In the genomic region with DNA sequence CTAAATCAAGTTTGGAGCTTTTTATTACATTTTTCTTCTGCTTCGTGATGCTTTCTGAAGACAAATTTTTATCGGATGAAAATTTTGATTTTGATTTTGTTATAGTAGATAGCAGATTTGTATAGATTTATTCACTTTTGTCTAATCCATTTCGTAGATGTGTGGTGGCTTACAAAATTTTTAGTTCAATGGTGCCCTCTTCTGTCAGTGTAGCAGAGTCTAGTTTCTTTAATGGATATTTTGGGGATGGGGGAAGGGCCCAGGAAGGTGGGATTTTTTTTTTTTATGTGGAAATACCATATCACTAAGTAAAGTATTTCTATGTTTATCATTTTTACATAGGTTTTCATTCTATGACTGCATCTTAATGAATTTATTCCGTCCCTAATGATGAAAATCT, we compare ENCODE assay signal across 9 cellular contexts.
DNase-seq lines count a peak whose midpoint lies in the region; ATAC-seq and TF ChIP-seq lines count a peak whose summit lies in the region.
"Had no signal": no experiment of that assay in that cellular context is flagged by ENCODE, and none has a peak within 500 bp of the region (broad histone marks: within the 10 kb centered on the region; RNA-seq: fewer than 3 reads in every experiment).

No MANE protein-coding gene starts in this region.

- H3K9me3 Mint-ChIP-seq in Caco-2 (ENCODE audit: unreplicated experiment), result no peaks in the 10 kb centered on the region

- H3K27me3 Mint-ChIP-seq in Caco-2 (ENCODE audit: insufficient read depth, unreplicated experiment), result peaks cover 7% of the 10 kb centered on the region
- H3K27me3 Mint-ChIP-seq: IgD-negative memory B cell had no signal

- H3K79me2 ChIP-seq in Loucy (ENCODE audit: insufficient read depth, low read length), result no peaks in the 10 kb centered on the region

- peak in 1 of 2 experiments; percentile 14 for DNase-seq in Caco-2
- DNase-seq in amniotic stem cell (lab: John Stamatoyannopoulos, UW), result peak; percentile 1
- DNase-seq in kidney tubule cell (ENCODE audit: low spot score), result peak; percentile 50
- DNase-seq in Ammon's horn (ENCODE audit: low spot score), result no peak

- no peak for TF ChIP-seq EP300 in gastroesophageal sphincter (IDR thresholded peaks at IDR 0.05)

- H4K20me1 ChIP-seq in Loucy (ENCODE audit: insufficient read depth, low read length, poor library complexity, severe bottlenecking), result no peaks in the 10 kb centered on the region

- POLR2A ChIA-PET in Caco-2 (lab: Charles Lee), result no interaction called here

- no peaks in the 10 kb centered on the region for H3K27me3 ChIP-seq in Caco-2 (replicated peaks; ENCODE audit: control insufficient read depth, insufficient read depth, low read length)
- no peaks in the 10 kb centered on the region for H3K27me3 ChIP-seq in Loucy (ENCODE audit: insufficient read depth, low read length, poor library complexity, severe bottlenecking)
- no peaks in the 10 kb centered on the region for H3K27me3 ChIP-seq in gastroesophageal sphincter

- H3K4me2 ChIP-seq in Loucy (ENCODE audit: low read depth, low read length, poor library complexity, severe bottlenecking), result no peak overlapping the region

- WGBS in gastroesophageal sphincter (ENCODE audit: low coverage in 1 of 2), 2 donors, result 59% methylated on average over 3 to 4 of the region's 4 CpGs

- no peak overlapping the region for H3K4me3 ChIP-seq in Caco-2 (ENCODE audit: low read depth, low read length)
- H3K4me3 ChIP-seq in Loucy (ENCODE audit: low read length, poor library complexity, severe bottlenecking), result no peak overlapping the region
- H3K4me3 ChIP-seq in gastroesophageal sphincter, result no peak overlapping the region

- no peak overlapping the region for H3K9ac ChIP-seq in Loucy (ENCODE audit: low read depth, low read length, poor library complexity, severe bottlenecking)

- H3K36me3 ChIP-seq in Caco-2 (ENCODE audit: control insufficient read depth, insufficient read depth, low read length) (no peaks in the 10 kb centered on the region), Loucy (ENCODE audit: insufficient read depth, low read length) (no peaks in the 10 kb centered on the region), gastroesophageal sphincter (no peaks in the 10 kb centered on the region)

- no peak overlapping the region for H3K27ac ChIP-seq in gastroesophageal sphincter

- TF ChIP-seq CTCF in Caco-2 (IDR thresholded peaks at IDR 0.05; ENCODE audit: insufficient read depth in 1 of 2, low read depth in 1 of 2, low read length in 1 of 2, severe bottlenecking in 1 of 2, unreplicated experiment in 1 of 2), result peak; percentile 10 to 27
- TF ChIP-seq CTCF in Loucy (conservative IDR thresholded peaks at IDR 0.05; ENCODE audit: low read length), result peak; percentile 63
- peak in 1 of 4 experiments; percentile 23 for TF ChIP-seq CTCF in gastroesophageal sphincter (IDR thresholded peaks at IDR 0.05)

- H2AFZ ChIP-seq in Loucy (ENCODE audit: low read length), result no peak overlapping the region

- no peaks in the 10 kb centered on the region for H3K36me3 Mint-ChIP-seq in Caco-2 (ENCODE audit: insufficient read depth, unreplicated experiment)
- H3K36me3 Mint-ChIP-seq: IgD-negative memory B cell had no signal

- CTCF ChIA-PET in Caco-2 (lab: Charles Lee), result no interaction called here

- no peaks in the 10 kb centered on the region for H3K4me1 ChIP-seq in Caco-2
- peaks cover 17% of the 10 kb centered on the region for H3K4me1 ChIP-seq in Loucy (ENCODE audit: insufficient read depth, low read length, poor library complexity, severe bottlenecking)
- no peaks in the 10 kb centered on the region for H3K4me1 ChIP-seq in gastroesophageal sphincter

- peaks cover 7% of the 10 kb centered on the region for H3K4me1 Mint-ChIP-seq in Caco-2 (ENCODE audit: low read depth, unreplicated experiment)
- H3K4me1 Mint-ChIP-seq: IgD-negative memory B cell had no signal

- H3K9me2 ChIP-seq in Loucy (replicated peaks; ENCODE audit: low read depth, low read length), result no peaks in the 10 kb centered on the region

- ATAC-seq in gastroesophageal sphincter, result no peak
- ATAC-seq in HG03439 (IDR thresholded peaks at IDR 0.05; ENCODE audit: unreplicated experiment), result no peak
- ATAC-seq in GM18517 (IDR thresholded peaks at IDR 0.05; ENCODE audit: unreplicated experiment), result no peak

- H3K9me3 ChIP-seq in Caco-2 (no peaks in the 10 kb centered on the region), Loucy (ENCODE audit: insufficient read depth, low read depth, low read length) (no peaks in the 10 kb centered on the region), gastroesophageal sphincter (no peaks in the 10 kb centered on the region)

- no TSS peak for BruUV-seq in Caco-2 (replicated peaks; lab: Mats Ljungman, UMichigan)

- TF ChIP-seq POLR2A in gastroesophageal sphincter (IDR thresholded peaks at IDR 0.05), result no peak

- H3K4me3 Mint-ChIP-seq in Caco-2 (ENCODE audit: unreplicated experiment), result no peak overlapping the region
- H3K4me3 Mint-ChIP-seq: IgD-negative memory B cell had no signal

- no peak overlapping the region for H3K27ac Mint-ChIP-seq in Caco-2 (ENCODE audit: unreplicated experiment)
- H3K27ac Mint-ChIP-seq: IgD-negative memory B cell had no signal

- H3F3A ChIP-seq in Loucy (ENCODE audit: low read depth), result no peaks in the 10 kb centered on the region

- intact Hi-C loops in Caco-2 (cut with micrococcal nuclease; ENCODE audit: unreplicated experiment), result loop anchor here (1.0 to 10.0 kb wide), 2 partner anchors 244 to 472 kb away; no protein-coding TSS in a partner anchor
